ENCODE assay signal across 28 cellular contexts in the genomic region with DNA sequence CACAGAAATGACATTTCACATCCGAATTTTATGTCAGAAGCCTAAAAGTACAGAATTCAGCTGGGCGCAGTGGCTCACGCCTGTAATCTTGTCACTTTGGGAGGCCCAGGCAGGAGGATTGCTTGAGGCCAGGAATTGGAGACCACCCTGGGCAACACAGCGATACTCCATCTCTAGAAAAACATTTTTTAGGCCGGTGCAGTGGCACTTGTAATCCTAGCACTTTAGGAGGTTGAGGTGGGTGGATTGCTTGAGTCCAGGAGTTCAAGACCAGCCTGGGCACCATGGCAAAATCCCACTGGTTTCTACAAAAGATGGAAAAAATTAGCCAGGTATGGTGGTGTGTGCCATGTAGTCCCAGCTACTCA. TPM values are rescaled to one million over a fixed set of nuclear protein-coding genes. Genes with fewer than 3 reads are reported as not detected.
"Had no signal": no experiment of that assay in that cellular context is flagged by ENCODE, and none has a peak within 500 bp of the region (broad histone marks: within the 10 kb centered on the region; RNA-seq: fewer than 3 reads in every experiment).

No MANE protein-coding gene starts in this region.

- H3K4me3 Mint-ChIP-seq: activated B cell treated with CpG ODN at 0.5 μM for 24 hours; activated CD4-positive, alpha-beta T cell treated with anti-CD3 and anti-CD28 coated beads, Interleukin-2, amount 10 ng/mL, durations not matched to agents 24 days and 14 days; activated naive CD4-positive, alpha-beta T cell treated with anti-CD3 and anti-CD28 coated beads for 36 hours; activated naive CD8-positive, alpha-beta T cell; activated T-helper 17 cell treated with anti-CD3 and anti-CD28 coated beads, Interleukin-2, amount 50 U/mL, for 72 hours; brain; central memory CD8-positive, alpha-beta T cell; T-helper 1 cell treated with Interleukin-12 subunit alpha and Interleukin-12 subunit beta and Interleukin-4 antibody, amounts not matched to agents 30 μg/mL and 1 μg/mL, for 36 hours had no signal

- FAIRE-seq: astrocyte had no signal

- H3K4me1 Mint-ChIP-seq: activated B cell treated with CpG ODN at 0.5 μM for 24 hours had no signal

- DNase-seq: activated B cell treated with CpG ODN at 0.5 μM for 24 hours; activated CD4-positive, alpha-beta T cell treated with anti-CD3 and anti-CD28 coated beads for 1 hour; activated CD4-positive, alpha-beta T cell treated with anti-CD3 and anti-CD28 coated beads, Interleukin-2, amount 10 ng/mL, durations not matched to agents 24 days and 14 days; activated CD4-positive, alpha-beta T cell treated with anti-CD3 and anti-CD28 coated beads, Interleukin-2, amount 50 U/mL, for 48 hours; activated gamma-delta T cell; activated naive CD4-positive, alpha-beta T cell treated with anti-CD3 and anti-CD28 coated beads for 36 hours; activated T-cell treated with anti-CD3 and anti-CD28 coated beads for 4 hours; activated T-cell treated with anti-CD3 and anti-CD28 coated beads, Interleukin-2, amount 50 U/mL, for 48 hours; amygdala; NCI-H1092; NCI-H1417; NCI-H2029; NCI-H2107; NCI-H510A treated with DMSO at 0.1 percent for 48 hours; NCI-H69; NK-92 treated with Interleukin-12 subunit alpha and Interleukin-12 subunit beta, amount 100 ng/mL, for 24 hours; Peyer's patch; SHP77; T-helper 9 cell had no signal

- H3K9me3 ChIP-seq: Peyer's patch had no signal

- H3K4me3 ChIP-seq: Peyer's patch had no signal

- H3K27ac ChIP-seq: Peyer's patch, RWPE1 had no signal

- ATAC-seq: activated T-helper 17 cell treated with anti-CD3 and anti-CD28 coated beads, Interleukin-2, amount 50 U/mL, for 72 hours had no signal

- H3K27ac Mint-ChIP-seq: activated B cell treated with CpG ODN at 0.5 μM for 24 hours; activated CD4-positive, alpha-beta T cell treated with anti-CD3 and anti-CD28 coated beads, Interleukin-2, amount 10 ng/mL, durations not matched to agents 24 days and 14 days; activated naive CD4-positive, alpha-beta T cell treated with anti-CD3 and anti-CD28 coated beads for 36 hours; activated naive CD8-positive, alpha-beta T cell; activated T-helper 17 cell treated with anti-CD3 and anti-CD28 coated beads, Interleukin-2, amount 50 U/mL, for 72 hours; T-helper 1 cell treated with Interleukin-12 subunit alpha and Interleukin-12 subunit beta and Interleukin-4 antibody, amounts not matched to agents 30 μg/mL and 1 μg/mL, for 36 hours had no signal

- H3K27me3 ChIP-seq: Peyer's patch had no signal

- H3K9me3 Mint-ChIP-seq: activated CD4-positive, alpha-beta T cell treated with anti-CD3 and anti-CD28 coated beads, Interleukin-2, amount 10 ng/mL, durations not matched to agents 24 days and 14 days; activated naive CD4-positive, alpha-beta T cell treated with anti-CD3 and anti-CD28 coated beads for 36 hours; activated T-helper 17 cell treated with anti-CD3 and anti-CD28 coated beads, Interleukin-2, amount 50 U/mL, for 72 hours; central memory CD8-positive, alpha-beta T cell; T-helper 1 cell treated with Interleukin-12 subunit alpha and Interleukin-12 subunit beta and Interleukin-4 antibody, amounts not matched to agents 30 μg/mL and 1 μg/mL, for 36 hours had no signal

- H3K27me3 Mint-ChIP-seq: activated B cell treated with CpG ODN at 0.5 μM for 24 hours; activated CD4-positive, alpha-beta T cell treated with anti-CD3 and anti-CD28 coated beads, Interleukin-2, amount 10 ng/mL, durations not matched to agents 24 days and 14 days; activated naive CD8-positive, alpha-beta T cell; activated T-helper 17 cell treated with anti-CD3 and anti-CD28 coated beads, Interleukin-2, amount 50 U/mL, for 72 hours; central memory CD8-positive, alpha-beta T cell had no signal

RNA-seq across cellular contexts. Expression of gene TPRX1, which starts 43.7 kb away (rescaled TPM):
- total RNA-seq: activated B cell treated with CpG ODN at 0.5 μM for 24 hours; activated CD4-positive, alpha-beta T cell treated with anti-CD3 and anti-CD28 coated beads, Interleukin-2, amount 10 ng/mL, durations not matched to agents 24 days and 14 days; activated naive CD4-positive, alpha-beta T cell treated with anti-CD3 and anti-CD28 coated beads for 36 hours; activated T-helper 17 cell treated with anti-CD3 and anti-CD28 coated beads, Interleukin-2, amount 50 U/mL, for 72 hours; astrocyte; MCF 10A; Peyer's patch; SK-MEL-5 had no signal

RNA-seq across cellular contexts. Expression of gene EHD2, which starts 47.4 kb away (rescaled TPM):
- total RNA-seq: activated B cell treated with CpG ODN at 0.5 μM for 24 hours had no signal
